16 cellular contexts compared by ENCODE assay signal in genomic region chr18:75322206-75322605, GRCh38.
A peak's percentile ranks its signal among the peaks of the same experiment; 100 is the strongest.
DNase-seq lines count a peak whose midpoint lies in the region; ATAC-seq and TF ChIP-seq lines count a peak whose summit lies in the region.
"Had no signal": no experiment of that assay in that cellular context is flagged by ENCODE, and none has a peak within 500 bp of the region (broad histone marks: within the 10 kb centered on the region; RNA-seq: fewer than 3 reads in every experiment).

No MANE protein-coding gene starts in this region.

- H3K27ac Mint-ChIP-seq in H9, result no peak overlapping the region
- H3K27ac Mint-ChIP-seq: B cell; CD4-positive, CD25-positive, alpha-beta regulatory T cell; CD8-positive, alpha-beta memory T cell had no signal

- no peaks in the 10 kb centered on the region for H3K36me3 ChIP-seq in esophagus muscularis mucosa
- H3K36me3 ChIP-seq: BLaER1 treated with 17β-estradiol and CSF1 and Interleukin-3, amounts not matched to agents 10 nM and 100 nM had no signal

- no CpG with 5 or more reads among the region's 11 CpGs for WGBS in H9 (ENCODE audit: extremely low coverage, insufficient read length, low lambda C conversion rate)
- WGBS in esophagus muscularis mucosa, result no CpG with 5 or more reads among the region's 11 CpGs

- no peak overlapping the region for H2AFZ ChIP-seq in H9 (ENCODE audit: low read length)

- no peaks in the 10 kb centered on the region for H3K79me1 ChIP-seq in H9 (ENCODE audit: insufficient read depth, low read depth, low read length, poor library complexity, severe bottlenecking)

- no peak overlapping the region for H3T11ph ChIP-seq in H9 (ENCODE audit: low read length)

- TF ChIP-seq EP300 in esophagus muscularis mucosa (IDR thresholded peaks at IDR 0.05), result no peak

- peak overlapping the region; percentile 11 for H3K18ac ChIP-seq in H9 (ENCODE audit: insufficient read length, low read depth, low read length)

- no peak overlapping the region for H3K4me2 ChIP-seq in H9 (ENCODE audit: insufficient read depth, insufficient read length, low read length)
- H3K4me2 ChIP-seq: BLaER1 treated with 17β-estradiol and CSF1 and Interleukin-3, amounts not matched to agents 10 nM and 100 nM had no signal

- H4K5ac ChIP-seq in H9 (ENCODE audit: insufficient read length, low read depth, low read length), result no peak overlapping the region

- DNase-seq in H9 (no peak), esophagus muscularis mucosa (ENCODE audit: extremely low spot score) (peak; percentile 66), omental fat pad (ENCODE audit: low spot score) (no peak), caudate nucleus (lab: John Stamatoyannopoulos, UW) (no peak), KG1 (lab: John Stamatoyannopoulos, UW) (no peak)
- DNase-seq: 8988T; CD4-positive, CD25-positive, alpha-beta regulatory T cell; CD8-positive, alpha-beta memory T cell; COR-L47; GOT3; H7; IMR-90 had no signal

- H3K4ac ChIP-seq in H9 (ENCODE audit: low read depth, low read length), result no peak overlapping the region

- H3K27me3 Mint-ChIP-seq in H9 (ENCODE audit: low read depth), result peaks cover 1% of the 10 kb centered on the region; the same call in 1 of the 2 replicates

- no peaks in the 10 kb centered on the region for H3K27me3 ChIP-seq in H9 (ENCODE audit: insufficient read depth, low read length)
- H3K27me3 ChIP-seq in esophagus muscularis mucosa, result no peaks in the 10 kb centered on the region
- H3K27me3 ChIP-seq: BLaER1 treated with 17β-estradiol and CSF1 and Interleukin-3, amounts not matched to agents 10 nM and 100 nM had no signal

- no peaks in the 10 kb centered on the region for H4K20me1 ChIP-seq in H9 (ENCODE audit: control insufficient read depth, insufficient read depth, insufficient read length)
- H4K20me1 ChIP-seq: BLaER1 treated with 17β-estradiol and CSF1 and Interleukin-3, amounts not matched to agents 10 nM and 100 nM had no signal

- no peak overlapping the region for H3K23ac ChIP-seq in H9 (ENCODE audit: insufficient read length, low read depth, low read length)

- no peaks in the 10 kb centered on the region for H3K4me1 Mint-ChIP-seq in H9
- H3K4me1 Mint-ChIP-seq: B cell; CD4-positive, CD25-positive, alpha-beta regulatory T cell; CD8-positive, alpha-beta memory T cell had no signal

- H4K91ac ChIP-seq in H9 (ENCODE audit: insufficient read length, low read depth, low read length), result no peak overlapping the region

- TF ChIP-seq POLR2A in esophagus muscularis mucosa (IDR thresholded peaks at IDR 0.05; ENCODE audit: low read depth), result no peak

- no peak overlapping the region for H4K8ac ChIP-seq in H9 (replicated peaks; ENCODE audit: insufficient read length, low read depth, low read length)

- no peak overlapping the region; the same call in 1 of the 2 replicates for H3K14ac ChIP-seq in H9 (ENCODE audit: insufficient read depth, low read length)

- H2BK12ac ChIP-seq in H9 (ENCODE audit: insufficient read length, low read depth, low read length), result no peak overlapping the region

- no peak overlapping the region for H3K4me3 ChIP-seq in esophagus muscularis mucosa
- H3K4me3 ChIP-seq: BLaER1 treated with 17β-estradiol and CSF1 and Interleukin-3, amounts not matched to agents 10 nM and 100 nM had no signal

- H3K27ac ChIP-seq in H9 (ENCODE audit: insufficient read length, low read depth, low read length) (no peak overlapping the region), esophagus muscularis mucosa (replicated peaks in 1 of 4) (no peak overlapping the region), caudate nucleus (ENCODE audit: low read depth, low read length) (no peak overlapping the region)
- H3K27ac ChIP-seq: BLaER1 treated with 17β-estradiol and CSF1 and Interleukin-3, amounts not matched to agents 10 nM and 100 nM had no signal

- H2BK5ac ChIP-seq in H9 (ENCODE audit: insufficient read length, low read length), result no peak overlapping the region

- no peaks in the 10 kb centered on the region for H3K23me2 ChIP-seq in H9 (ENCODE audit: insufficient read length, low read depth, low read length, poor library complexity, severe bottlenecking)

- no peak overlapping the region for H2AK5ac ChIP-seq in H9 (ENCODE audit: insufficient read length, low read length)

- H3K36me3 Mint-ChIP-seq in H9 (ENCODE audit: insufficient read depth in 1 of 3, low read depth in 3 of 3), result peaks cover 5 to 9% (median 8%) of the 10 kb centered on the region in 3 experiments; a peak in 5 of 7 replicates
- H3K36me3 Mint-ChIP-seq: CD4-positive, CD25-positive, alpha-beta regulatory T cell had no signal

- no peak overlapping the region for H2BK120ac ChIP-seq in H9 (ENCODE audit: low read depth, low read length, poor library complexity, severe bottlenecking)

- no peak overlapping the region for H3K9ac ChIP-seq in H9 (ENCODE audit: extremely low read depth, insufficient read length, low read length)
- H3K9ac ChIP-seq: BLaER1 treated with 17β-estradiol and CSF1 and Interleukin-3, amounts not matched to agents 10 nM and 100 nM had no signal

- H3K9me3 ChIP-seq in H9 (ENCODE audit: control insufficient read depth, low read depth, low read length) (no peaks in the 10 kb centered on the region), esophagus muscularis mucosa (peaks cover 0 to 11% (median 0%) of the 10 kb centered on the region in 4 donors)

- no peaks in the 10 kb centered on the region for H3K79me2 ChIP-seq in H9 (ENCODE audit: insufficient read depth, low read length)

- H3K56ac ChIP-seq in H9 (ENCODE audit: insufficient read length, low read depth, low read length), result no peak overlapping the region

- TF ChIP-seq CTCF in H9 (conservative IDR thresholded peaks at IDR 0.05) (no peak), esophagus muscularis mucosa (IDR thresholded peaks at IDR 0.05) (no peak), omental fat pad (IDR thresholded peaks at IDR 0.05) (no peak)

- no peak overlapping the region for H3K4me3 Mint-ChIP-seq in H9
- H3K4me3 Mint-ChIP-seq: B cell; CD4-positive, CD25-positive, alpha-beta regulatory T cell; CD8-positive, alpha-beta memory T cell had no signal

- intact Hi-C loops in esophagus muscularis mucosa (cut with DNase I), result no loop called here

- H2BK15ac ChIP-seq in H9 (ENCODE audit: low read depth, low read length), result no peak overlapping the region

- H3K4me1 ChIP-seq in H9 (ENCODE audit: insufficient read depth, low read length) (no peaks in the 10 kb centered on the region), esophagus muscularis mucosa (peaks cover 0 to 9% (median 4%) of the 10 kb centered on the region in 4 donors)
- H3K4me1 ChIP-seq: BLaER1 treated with 17β-estradiol and CSF1 and Interleukin-3, amounts not matched to agents 10 nM and 100 nM had no signal

- ATAC-seq in omental fat pad (ENCODE audit: low FRiP score) (peak; percentile 32), GM19467 (IDR thresholded peaks at IDR 0.05; ENCODE audit: unreplicated experiment) (no peak), GM21447 (IDR thresholded peaks at IDR 0.05; ENCODE audit: unreplicated experiment) (no peak)

- H2BK20ac ChIP-seq in H9 (ENCODE audit: low read depth, low read length, poor library complexity, severe bottlenecking), result no peak overlapping the region

- H3K9me3 Mint-ChIP-seq in H9, result peaks cover 16 to 17% of the 10 kb centered on the region in 2 experiments
